ENCODE assay signal across 16 cellular contexts in the genomic region with DNA sequence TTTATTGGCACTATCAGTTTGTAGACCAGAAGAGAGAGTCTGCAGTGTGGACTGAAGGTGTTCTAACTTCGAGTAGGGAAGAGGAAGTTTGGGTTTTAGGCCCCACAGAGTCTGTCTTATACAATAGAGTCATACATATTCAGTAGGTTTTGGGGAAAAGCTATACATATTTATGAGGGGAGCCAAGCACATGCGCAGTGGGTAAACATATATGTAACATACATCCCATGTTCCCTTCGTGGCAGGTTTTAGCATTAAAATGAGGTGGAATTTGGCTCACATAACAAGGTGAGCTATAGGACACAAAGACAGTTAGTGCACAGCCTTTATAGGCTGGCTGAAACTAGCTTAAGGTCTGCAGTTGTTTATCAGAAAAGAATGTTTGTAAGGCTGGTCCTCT. TPM values are rescaled to one million over a fixed set of nuclear protein-coding genes. Genes with fewer than 3 reads are reported as not detected.
DNase-seq lines count a peak whose midpoint lies in the region; TF ChIP-seq lines count a peak whose summit lies in the region.
"Had no signal": no experiment of that assay in that cellular context is flagged by ENCODE, and none has a peak within 500 bp of the region (broad histone marks: within the 10 kb centered on the region; RNA-seq: fewer than 3 reads in every experiment).

No MANE protein-coding gene starts in this region.

- H3K9me3 ChIP-seq in Caco-2 (no peaks in the 10 kb centered on the region), HAP-1 (peaks cover 2% of the 10 kb centered on the region; the same call in 1 of the 2 replicates), testis (no peaks in the 10 kb centered on the region)
- H3K9me3 ChIP-seq: BE2C had no signal

- no peak overlapping the region for H3K4me3 ChIP-seq in Caco-2 (ENCODE audit: low read depth, low read length)
- no peak overlapping the region for H3K4me3 ChIP-seq in HAP-1
- no peak overlapping the region for H3K4me3 ChIP-seq in testis
- H3K4me3 ChIP-seq: SK-N-MC had no signal

- in situ Hi-C loops in HAP-1 (cut with MboI; ENCODE audit: low sequenced_read_pairs): no loop called here

- H3K4me1 ChIP-seq in Caco-2 (peaks cover 12% of the 10 kb centered on the region; the same call in 1 of the 2 replicates), HAP-1 (peaks cover 16% of the 10 kb centered on the region), testis (no peaks in the 10 kb centered on the region)
- H3K4me1 ChIP-seq: BE2C had no signal

- H3K27me3 ChIP-seq in Caco-2 (replicated peaks; ENCODE audit: control insufficient read depth, insufficient read depth, low read length) (no peaks in the 10 kb centered on the region), HAP-1 (ENCODE audit: low read depth) (no peaks in the 10 kb centered on the region), testis (no peaks in the 10 kb centered on the region)
- H3K27me3 ChIP-seq: BE2C had no signal

- DNase-seq in DMS 273 (lab: John Stamatoyannopoulos, UW; ENCODE audit: unreplicated experiment): peak; percentile 8
- DNase-seq in DMS 273 treated with DMSO at 0.1 percent for 48 hours (lab: John Stamatoyannopoulos, UW): no peak
- DNase-seq in Caco-2: no peak
- DNase-seq in OCI-M1 (lab: John Stamatoyannopoulos, UW): peak; percentile 62
- peak; percentile 26 to 32 for DNase-seq in erythroblast (lab: John Stamatoyannopoulos, UW)
- DNase-seq in HAP-1 (ENCODE audit: low spot score in 2 of 2): no peak
- no peak for DNase-seq in medulla oblongata (ENCODE audit: extremely low spot score)
- DNase-seq in testis: no peak
- DNase-seq: BE2C, NCI-H1092 treated with DMSO at 0.1 percent for 48 hours, NCI-H1694, NCI-H2107, NCI-H2227 treated with DMSO at 0.1 percent for 48 hours, NCI-H524 had no signal

- POLR2A ChIA-PET in Caco-2 (lab: Charles Lee): interaction anchor here (0.6 kb wide), 1 partner anchor 151 kb away, joined by 3 read pairs; no protein-coding TSS in a partner anchor

- H3K27ac Mint-ChIP-seq in Caco-2 (ENCODE audit: unreplicated experiment): peak overlapping the region; percentile 60

- TF ChIP-seq CTCF in Caco-2 (IDR thresholded peaks at IDR 0.05; ENCODE audit: insufficient read depth in 1 of 2, low read depth in 1 of 2, low read length in 1 of 2, severe bottlenecking in 1 of 2, unreplicated experiment in 1 of 2) (no peak), testis (IDR thresholded peaks at IDR 0.05) (no peak)

- no peaks in the 10 kb centered on the region for H3K9me3 Mint-ChIP-seq in Caco-2 (ENCODE audit: unreplicated experiment)

- 89 to 92% methylated on average over 3 of the region's 3 CpGs for WGBS in testis, 2 donors

- no peak overlapping the region for H3K27ac ChIP-seq in testis
- H3K27ac ChIP-seq: 22Rv1, SK-N-MC had no signal

- no peaks in the 10 kb centered on the region for H3K27me3 Mint-ChIP-seq in Caco-2 (ENCODE audit: insufficient read depth, unreplicated experiment)

- BruUV-seq in Caco-2 (replicated peaks; lab: Mats Ljungman, UMichigan): no TSS peak

- no peak overlapping the region for H3K4me3 Mint-ChIP-seq in Caco-2 (ENCODE audit: unreplicated experiment)

- intact Hi-C loops in Caco-2 (cut with micrococcal nuclease; ENCODE audit: unreplicated experiment) (loop anchor here (10.0 kb wide), 1 partner anchor 450 kb away; a partner anchor contains a TSS), testis (cut with DNase I; ENCODE audit: low total_unique reads) (no loop called here)

- H3K36me3 Mint-ChIP-seq in Caco-2 (ENCODE audit: insufficient read depth, unreplicated experiment): peaks cover 9% of the 10 kb centered on the region

- H3K4me1 Mint-ChIP-seq in Caco-2 (ENCODE audit: low read depth, unreplicated experiment): peaks cover 22% of the 10 kb centered on the region

- H3K36me3 ChIP-seq in Caco-2 (ENCODE audit: control insufficient read depth, insufficient read depth, low read length) (no peaks in the 10 kb centered on the region), HAP-1 (replicated peaks) (no peaks in the 10 kb centered on the region), testis (ENCODE audit: low read depth, missing control alignments) (no peaks in the 10 kb centered on the region)

- TF ChIP-seq POLR2A in erythroblast (IDR thresholded peaks at IDR 0.05; ENCODE audit: low read length) (no peak), testis (IDR thresholded peaks at IDR 0.05) (no peak)

- CTCF ChIA-PET in Caco-2 (lab: Charles Lee): no interaction called here

RNA-seq across cellular contexts. Expression of a gene that starts 4.9 kb away (rescaled TPM):
- total RNA-seq in Caco-2 (2022) (25.5 and 29.8 TPM in 2 replicates), testis (10 to 100 TPM; 25.6 to 29.9 TPM)
- polyA plus RNA-seq in testis (ENCODE audit: insufficient read depth, low read depth, low replicate concordance): 21.8 TPM

RNA-seq across cellular contexts. Expression of a gene that starts 19.5 kb away (rescaled TPM):
- 83.8 and 85.4 TPM in 2 replicates for total RNA-seq in Caco-2 (2022)
- total RNA-seq in testis: 10 to 100 TPM; 62.4 to 65.0 TPM
- polyA plus RNA-seq in testis (ENCODE audit: insufficient read depth, low read depth, low replicate concordance): 55.4 TPM

Comparison
In these comparisons a context has a peak if more than half of its experiments do, and no peak if none do; other contexts are left out.
1. DNase-seq: peak in DMS 273 (single experiment), OCI-M1 (single experiment) and erythroblast (2 of 2); none in DMS 273 treated with DMSO at 0.1 percent for 48 hours (single experiment), Caco-2 (0 of 2), HAP-1 (0 of 2), medulla oblongata (single experiment) and testis (single experiment).